In the genomic region with DNA sequence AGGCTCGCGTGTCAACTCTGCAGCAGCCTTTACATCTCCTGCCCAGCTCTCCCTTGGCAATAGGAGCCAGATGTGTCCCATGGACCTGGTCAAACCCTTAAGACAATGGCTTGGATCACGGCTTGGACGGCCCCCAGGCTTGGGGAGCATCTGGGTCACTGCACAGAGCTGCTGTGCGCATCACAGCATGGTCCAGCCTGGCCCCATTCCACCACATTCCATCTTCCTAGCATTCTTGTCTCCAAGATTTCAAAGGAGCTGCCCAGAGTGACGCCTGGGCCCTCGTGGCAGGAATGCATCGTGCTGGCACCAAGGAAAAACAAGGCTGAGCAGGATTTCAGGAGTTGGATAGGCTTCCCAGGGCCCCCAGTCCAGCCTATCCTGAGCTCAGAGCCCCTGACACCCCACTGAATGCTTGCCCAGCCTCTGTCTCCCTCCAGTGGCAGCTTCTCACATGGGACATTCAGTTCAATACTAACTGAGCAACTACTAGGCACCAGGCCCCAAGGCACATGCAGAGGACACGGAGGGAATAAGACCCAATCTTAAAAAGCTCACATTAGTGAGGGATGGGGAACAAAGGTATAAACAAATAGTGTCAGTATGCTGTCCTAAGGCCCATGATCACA, we compare ENCODE assay signal across 8 cellular contexts. TPM values are rescaled to one million over a fixed set of nuclear protein-coding genes. Genes with fewer than 3 reads are reported as not detected.
DNase-seq lines count a peak whose midpoint lies in the region; ATAC-seq and TF ChIP-seq lines count a peak whose summit lies in the region.

No MANE protein-coding gene starts in this region.

- peak overlapping the region; percentile 99 for H3K27ac Mint-ChIP-seq in activated B cell treated with CpG ODN at 0.5 μM for 24 hours

- H3K36me3 ChIP-seq in H7 (replicated peaks; ENCODE audit: control insufficient read depth, insufficient read depth, low read length), result no peaks in the 10 kb centered on the region

- H3K4me3 ChIP-seq in H7 (ENCODE audit: insufficient read depth, low read depth, low read length), result no peak overlapping the region

- peak; percentile 59 for DNase-seq in AG08396 (ENCODE audit: low spot score)
- peak; percentile 75 for DNase-seq in H7
- no peak for DNase-seq in activated B cell treated with CpG ODN at 0.5 μM for 24 hours
- DNase-seq in left cardiac atrium, result peak; percentile 38
- peak; percentile 59 for DNase-seq in stimulated activated CD8-positive, alpha-beta memory T cell treated with anti-CD3 and anti-CD28 coated beads, Interleukin-4, amount 100 ng/mL, for 48 hours

- CTCF ChIA-PET in activated B cell treated with CpG ODN at 0.5 μM for 24 hours (lab: Charles Lee), result interaction anchor here (0.8 to 1.3 kb wide), 6 partner anchors 35 to 158 kb away, joined by 3 to 5 read pairs (median 3); no protein-coding TSS in a partner anchor

- ATAC-seq in activated B cell treated with CpG ODN at 0.5 μM for 24 hours (ENCODE audit: low read depth), result no peak
- peak in 1 of 2 donors; percentile 5 for ATAC-seq in left cardiac atrium
- ATAC-seq in HG03045 (IDR thresholded peaks at IDR 0.05; ENCODE audit: unreplicated experiment), result no peak
- ATAC-seq in HG03521 (IDR thresholded peaks at IDR 0.05; ENCODE audit: unreplicated experiment), result no peak
- no peak for ATAC-seq in GM18511 (IDR thresholded peaks at IDR 0.05; ENCODE audit: unreplicated experiment)

- H3K4me1 Mint-ChIP-seq in activated B cell treated with CpG ODN at 0.5 μM for 24 hours, result peaks cover 53% of the 10 kb centered on the region

- intact Hi-C loops in activated B cell treated with CpG ODN at 0.5 μM for 24 hours (cut with micrococcal nuclease) (loop anchor here (1.0 to 2.0 kb wide), 4 partner anchors 9 to 109 kb away; no protein-coding TSS in a partner anchor), left cardiac atrium (cut with DNase I) (loop anchor here in 1 of 2 donors (2.0 kb wide), 1 partner anchor 35 kb away; the partner anchor contains the start of gene TK2)

- POLR2A ChIA-PET in activated B cell treated with CpG ODN at 0.5 μM for 24 hours (lab: Charles Lee), result interaction anchor here (0.7 to 1.0 kb wide), 2 partner anchors 37 to 73 kb away, joined by 3 to 8 read pairs; partner anchors contain the start of gene CKLF

- TF ChIP-seq CTCF in activated B cell treated with CpG ODN at 0.5 μM for 24 hours (IDR thresholded peaks at IDR 0.05), result no peak

- H3K27me3 Mint-ChIP-seq in activated B cell treated with CpG ODN at 0.5 μM for 24 hours, result no peaks in the 10 kb centered on the region

- H3K27me3 ChIP-seq in H7 (ENCODE audit: control insufficient read depth, insufficient read depth, low read length), result no peaks in the 10 kb centered on the region

- H3K36me3 Mint-ChIP-seq in activated B cell treated with CpG ODN at 0.5 μM for 24 hours (ENCODE audit: low read depth), result no peaks in the 10 kb centered on the region

- H3K9me3 Mint-ChIP-seq in activated B cell treated with CpG ODN at 0.5 μM for 24 hours, result no peaks in the 10 kb centered on the region

- H3K4me3 Mint-ChIP-seq in activated B cell treated with CpG ODN at 0.5 μM for 24 hours, result no peak overlapping the region

RNA-seq across cellular contexts. Expression of gene TK2, which starts 34.3 kb away (rescaled TPM):
- 7.9 and 10.1 TPM in 2 replicates for total RNA-seq in H7 (2014; rRNA removed; shearing (Covaris generic))
- total RNA-seq in activated B cell treated with CpG ODN at 0.5 μM for 24 hours, result 4.0 and 4.8 TPM in 2 replicates
- total RNA-seq in left cardiac atrium, result 10 to 100 TPM; 22.3 to 28.2 TPM

RNA-seq across cellular contexts. Expression of gene CKLF, which starts 36.7 kb away (rescaled TPM):
- 34.7 and 35.0 TPM in 2 replicates for total RNA-seq in H7 (2014; rRNA removed; shearing (Covaris generic))
- total RNA-seq in activated B cell treated with CpG ODN at 0.5 μM for 24 hours (12.1 and 20.0 TPM in 2 replicates), left cardiac atrium (10 to 100 TPM; 15.8 to 22.5 TPM)

RNA-seq across cellular contexts. Expression of gene CMTM1, which starts 50.6 kb away (rescaled TPM):
- 1.4 and 2.1 TPM in 2 replicates for total RNA-seq in H7 (2014; rRNA removed; shearing (Covaris generic))
- total RNA-seq in activated B cell treated with CpG ODN at 0.5 μM for 24 hours, result 0.95 and 1.9 TPM in 2 replicates
- total RNA-seq in left cardiac atrium, result 1 to 10 TPM; 1.3 to 3.0 TPM
